Comparison of ENCODE assay signal across 19 cellular contexts in genomic region chr4:105291920-105292319, GRCh38.
"Had no signal": no experiment of that assay in that cellular context is flagged by ENCODE, and none has a peak within 500 bp of the region (broad histone marks: within the 10 kb centered on the region; RNA-seq: fewer than 3 reads in every experiment).

No MANE protein-coding gene starts in this region.

- DNase-seq: activated CD8-positive, alpha-beta memory T cell treated with anti-CD3 and anti-CD28 coated beads for 24 hours; activated CD8-positive, alpha-beta memory T cell treated with anti-CD3 and anti-CD28 coated beads, Interleukin-2, amount 50 U/mL, for 4 hours; activated naive CD4-positive, alpha-beta T cell; activated T-cell treated with anti-CD3 and anti-CD28 coated beads, Interleukin-2, amount 50 U/mL, for 24 hours; adrenal gland; cerebellar nuclear complex; foreskin melanocyte; immature natural killer cell; left ventricle myocardium inferior; natural killer cell; retina; spleen; stimulated activated CD4-positive, alpha-beta T cell treated with anti-CD3 and anti-CD28 coated beads, Interleukin-4, amount 100 ng/mL, for 1 hour; stimulated activated naive CD4-positive, alpha-beta T cell treated with Interleukin-2 at 50 U/mL for 16 hours; T1000; upper lobe of left lung had no signal

- H3K27me3 ChIP-seq: adrenal gland, spleen, upper lobe of left lung had no signal

- H3K4me3 ChIP-seq: adrenal gland, left ventricle myocardium inferior, spleen, upper lobe of left lung had no signal

- H3K36me3 ChIP-seq: adrenal gland, left ventricle myocardium inferior, spleen, upper lobe of left lung had no signal

- H3K27ac ChIP-seq: adrenal gland, epithelial cell of prostate, left ventricle myocardium inferior, spleen, upper lobe of left lung had no signal

- H3K9me3 ChIP-seq: adrenal gland had no signal

- H3K4me1 ChIP-seq: adrenal gland, left ventricle myocardium inferior, upper lobe of left lung had no signal

- FAIRE-seq: bronchial epithelial cell had no signal

- ATAC-seq: natural killer cell, WTC11 had no signal
